ENCODE assay signal across 30 cellular contexts in the genomic region with DNA sequence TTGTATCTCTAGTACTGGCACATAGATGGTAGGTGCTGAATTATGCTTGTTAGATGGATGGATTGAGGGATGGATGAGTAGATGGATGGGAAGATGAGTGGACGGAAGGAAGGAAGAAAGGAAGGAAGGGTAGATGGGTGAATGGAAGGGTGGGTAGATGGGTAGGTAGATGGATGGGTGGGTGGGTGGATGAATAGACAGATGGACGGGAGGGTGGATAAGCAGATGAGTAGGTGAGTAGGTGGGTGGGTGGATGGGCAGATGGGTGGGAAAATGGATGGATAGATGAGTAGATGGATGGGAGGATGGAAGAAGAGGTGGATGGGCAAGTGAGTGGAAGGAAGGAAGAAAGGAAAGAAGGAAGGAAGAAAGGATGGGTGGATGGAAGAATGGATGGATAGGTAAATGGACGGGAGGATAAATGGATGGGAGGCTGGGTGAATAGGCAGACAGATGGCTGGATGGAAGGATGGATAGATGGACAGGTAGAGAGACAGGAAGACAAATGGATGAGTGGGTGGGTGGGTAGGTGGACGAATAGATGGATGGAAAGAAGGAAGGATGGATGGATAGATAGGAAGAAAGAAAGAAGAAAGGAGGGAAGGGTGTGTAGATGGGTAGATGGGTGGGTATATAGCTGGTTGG.
"Had no signal": no experiment of that assay in that cellular context is flagged by ENCODE, and none has a peak within 500 bp of the region (broad histone marks: within the 10 kb centered on the region; RNA-seq: fewer than 3 reads in every experiment).

No MANE protein-coding gene starts in this region.

- H3K4me3 ChIP-seq: MG63, SK-N-MC had no signal

- H3K36me3 Mint-ChIP-seq: brain had no signal

- H3K4me1 Mint-ChIP-seq: activated naive CD8-positive, alpha-beta T cell treated with anti-CD3 and anti-CD28 coated beads, Interleukin-2, amount 50 U/mL, for 24 hours; brain; central memory CD8-positive, alpha-beta T cell; T-cell had no signal

- H3K36me3 ChIP-seq: MG63 had no signal

- H3K4me3 Mint-ChIP-seq: activated naive CD8-positive, alpha-beta T cell treated with anti-CD3 and anti-CD28 coated beads, Interleukin-2, amount 50 U/mL, for 24 hours; activated T-cell treated with anti-CD3 and anti-CD28 coated beads, Interleukin-2, amount 50 U/mL, for 4 hours; brain; central memory CD8-positive, alpha-beta T cell; T-cell had no signal

- H3K27ac ChIP-seq: SK-N-MC, VCaP had no signal

- H3K27me3 ChIP-seq: MG63 had no signal

- ATAC-seq: activated naive CD4-positive, alpha-beta T cell treated with anti-CD3 and anti-CD28 coated beads, Interleukin-2, amount 50 U/mL, for 72 hours; activated naive CD8-positive, alpha-beta T cell treated with anti-CD3 and anti-CD28 coated beads, Interleukin-2, amount 50 U/mL, for 24 hours; activated T-cell treated with anti-CD3 and anti-CD28 coated beads, Interleukin-2, amount 50 U/mL, for 4 hours; Panc1; Right ventricle myocardium inferior; T-cell had no signal

- DNase-seq: activated CD4-positive, alpha-beta T cell treated with anti-CD3 and anti-CD28 coated beads for 48 hours; activated CD4-positive, alpha-beta T cell treated with anti-CD3 and anti-CD28 coated beads, Interleukin-2, amount 50 U/mL, for 48 hours; activated CD4-positive, CD25-positive, alpha-beta regulatory T cell; activated CD8-positive, alpha-beta memory T cell treated with anti-CD3 and anti-CD28 coated beads for 24 hours; activated naive CD4-positive, alpha-beta T cell treated with Interleukin-2 at 50 U/mL for 16 hours; activated naive CD8-positive, alpha-beta T cell treated with anti-CD3 and anti-CD28 coated beads, Interleukin-2, amount 50 U/mL, for 24 hours; activated T-cell treated with anti-CD3 and anti-CD28 coated beads, Interleukin-2, amount 50 U/mL, for 4 hours; amniotic stem cell; MG63; MV-4-11; NCI-H1092 treated with DMSO at 0.1 percent for 48 hours; NCI-H1417 treated with DMSO at 0.1 percent for 48 hours; NCI-H1694; NCI-H2029; NCI-H345; NCI-H510A; NCI-H526 treated with DMSO at 0.1 percent for 48 hours; NCI-H82; NK-92 treated with Interleukin-12 subunit alpha and Interleukin-12 subunit beta, amount 100 ng/mL, for 24 hours; OCI-M1; RPMI8226; T-cell; T-helper 2 cell had no signal

- H3K27ac Mint-ChIP-seq: activated naive CD8-positive, alpha-beta T cell treated with anti-CD3 and anti-CD28 coated beads, Interleukin-2, amount 50 U/mL, for 24 hours; brain; T-cell had no signal
